Comparison of ENCODE assay signal across 8 cellular contexts in the genomic region with DNA sequence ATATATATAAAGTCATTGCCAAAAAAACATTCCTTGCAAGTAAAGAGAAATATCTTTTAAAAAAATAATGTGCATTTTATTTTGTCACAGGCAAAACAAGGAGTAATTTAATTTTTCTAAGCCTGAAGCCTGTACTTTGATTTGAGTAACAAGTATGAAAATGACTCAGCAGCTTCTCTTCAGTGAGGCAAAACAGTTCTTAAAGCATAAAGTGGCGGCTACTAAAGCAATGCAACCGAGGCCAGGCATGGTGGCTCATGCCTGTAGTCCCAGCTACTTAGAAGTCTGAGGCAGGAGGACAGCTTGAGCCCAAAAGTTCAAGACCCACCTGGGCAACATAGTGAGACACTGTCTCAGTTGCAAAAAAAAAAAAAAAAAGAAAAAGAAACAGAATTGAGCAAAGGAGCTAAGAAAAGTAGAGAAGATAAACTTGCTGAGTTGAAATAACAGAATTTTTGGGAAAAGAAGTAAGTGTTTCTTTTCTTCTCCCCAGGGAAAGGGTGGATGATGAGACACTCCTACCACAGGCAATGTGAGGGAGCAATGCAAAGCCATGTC. TPM values are rescaled to one million over a fixed set of nuclear protein-coding genes. Genes with fewer than 3 reads are reported as not detected.
DNase-seq lines count a peak whose midpoint lies in the region; ATAC-seq and TF ChIP-seq lines count a peak whose summit lies in the region.

No MANE protein-coding gene starts in this region.

- peaks cover 41% of the 10 kb centered on the region for H3K4me1 Mint-ChIP-seq in dendritic cell treated with granulocyte-macrophage colony-stimulating factor and Interleukin-4, amounts not matched to agents 40 ng/mL and 50 ng/mL, for 4 days (ENCODE audit: low read depth)
- H3K4me1 Mint-ChIP-seq in naive thymus-derived CD4-positive, alpha-beta T cell: peaks cover 8 to 35% (median 15%) of the 10 kb centered on the region in 7 donors

- WGBS in adrenal gland, 4 donors: 43 to 67% (median 57%) methylated on average over 2 of the region's 2 CpGs

- H3K27ac ChIP-seq in naive thymus-derived CD4-positive, alpha-beta T cell (ENCODE audit: low read depth, low read length): no peak overlapping the region
- H3K27ac ChIP-seq in adrenal gland: no peak overlapping the region

- no peaks in the 10 kb centered on the region for H3K36me3 ChIP-seq in naive thymus-derived CD4-positive, alpha-beta T cell (ENCODE audit: control insufficient read depth in 2 of 3, insufficient read depth in 3 of 3, low read length in 3 of 3)
- H3K36me3 ChIP-seq in adrenal gland (replicated peaks in 1 of 2): no peaks in the 10 kb centered on the region

- ATAC-seq in GM18868 (IDR thresholded peaks at IDR 0.05; ENCODE audit: unreplicated experiment): peak; percentile 78
- ATAC-seq in HG03342 (IDR thresholded peaks at IDR 0.05; ENCODE audit: unreplicated experiment): peak; percentile 54
- no peak for ATAC-seq in naive thymus-derived CD4-positive, alpha-beta T cell

- H3K27ac Mint-ChIP-seq in dendritic cell treated with granulocyte-macrophage colony-stimulating factor and Interleukin-4, amounts not matched to agents 40 ng/mL and 50 ng/mL, for 4 days: peak overlapping the region; percentile 74
- H3K27ac Mint-ChIP-seq in naive thymus-derived CD4-positive, alpha-beta T cell: peak overlapping the region in 2 of 9 donors; percentile 38 to 81

- no peak for TF ChIP-seq POLR2A in adrenal gland (IDR thresholded peaks at IDR 0.05)

- CTCF ChIA-PET in naive thymus-derived CD4-positive, alpha-beta T cell (lab: Charles Lee): interaction anchor here (1.3 to 2.4 kb wide), 2 partner anchors 10 to 51 kb away, joined by 5 read pairs; no protein-coding TSS in a partner anchor

- H3K4me3 Mint-ChIP-seq in dendritic cell treated with granulocyte-macrophage colony-stimulating factor and Interleukin-4, amounts not matched to agents 40 ng/mL and 50 ng/mL, for 4 days: no peak overlapping the region
- no peak overlapping the region for H3K4me3 Mint-ChIP-seq in naive thymus-derived CD4-positive, alpha-beta T cell

- POLR2A ChIA-PET in naive thymus-derived CD4-positive, alpha-beta T cell (lab: Charles Lee): no interaction called here

- H3K36me3 Mint-ChIP-seq in dendritic cell treated with granulocyte-macrophage colony-stimulating factor and Interleukin-4, amounts not matched to agents 40 ng/mL and 50 ng/mL, for 4 days (ENCODE audit: low read depth): no peaks in the 10 kb centered on the region
- H3K36me3 Mint-ChIP-seq in naive thymus-derived CD4-positive, alpha-beta T cell: peaks cover 0 to 1% (median 0%) of the 10 kb centered on the region in 5 donors

- no peak for TF ChIP-seq CTCF in adrenal gland (IDR thresholded peaks at IDR 0.05)

- H3K4me3 ChIP-seq in naive thymus-derived CD4-positive, alpha-beta T cell (ENCODE audit: low read length): no peak overlapping the region
- no peak overlapping the region for H3K4me3 ChIP-seq in adrenal gland

- H3K9me3 ChIP-seq in naive thymus-derived CD4-positive, alpha-beta T cell (ENCODE audit: control insufficient read depth in 2 of 3, low read length in 3 of 3): no peaks in the 10 kb centered on the region
- H3K9me3 ChIP-seq in adrenal gland (replicated peaks in 1 of 3): no peaks in the 10 kb centered on the region

- no peaks in the 10 kb centered on the region for H3K9me3 Mint-ChIP-seq in dendritic cell treated with granulocyte-macrophage colony-stimulating factor and Interleukin-4, amounts not matched to agents 40 ng/mL and 50 ng/mL, for 4 days
- H3K9me3 Mint-ChIP-seq in naive thymus-derived CD4-positive, alpha-beta T cell: no peaks in the 10 kb centered on the region

- H3K27me3 ChIP-seq in naive thymus-derived CD4-positive, alpha-beta T cell (ENCODE audit: control insufficient read depth in 2 of 2, insufficient read depth in 2 of 2, low read length in 2 of 2): no peaks in the 10 kb centered on the region
- H3K27me3 ChIP-seq in adrenal gland: no peaks in the 10 kb centered on the region

- H3K4me1 ChIP-seq in naive thymus-derived CD4-positive, alpha-beta T cell (ENCODE audit: control insufficient read depth in 2 of 2, insufficient read depth in 2 of 2, low read length in 2 of 2): no peaks in the 10 kb centered on the region
- H3K4me1 ChIP-seq in adrenal gland (replicated peaks in 1 of 2): no peaks in the 10 kb centered on the region

- intact Hi-C loops in dendritic cell treated with granulocyte-macrophage colony-stimulating factor and Interleukin-4, amounts not matched to agents 40 ng/mL and 50 ng/mL, for 4 days (cut with micrococcal nuclease): no loop called here
- intact Hi-C loops in naive thymus-derived CD4-positive, alpha-beta T cell (cut with micrococcal nuclease): loop anchor here in 1 of 2 donors (2.0 kb wide), 1 partner anchor 13 kb away; no protein-coding TSS in a partner anchor
- intact Hi-C loops in adrenal gland (cut with DNase I): loop anchor here in 1 of 2 donors (10.0 kb wide), 1 partner anchor 329 kb away; no protein-coding TSS in a partner anchor

- DNase-seq in COLO829 (ENCODE audit: low spot score): peak; percentile 49
- no peak for DNase-seq in naive thymus-derived CD4-positive, alpha-beta T cell
- no peak for DNase-seq in adrenal gland
- DNase-seq in GDM1 (lab: John Stamatoyannopoulos, UW): no peak
- DNase-seq in NCI-H446 (lab: John Stamatoyannopoulos, UW): no peak

- no peaks in the 10 kb centered on the region for H3K27me3 Mint-ChIP-seq in dendritic cell treated with granulocyte-macrophage colony-stimulating factor and Interleukin-4, amounts not matched to agents 40 ng/mL and 50 ng/mL, for 4 days
- peaks cover 0 to 12% (median 6%) of the 10 kb centered on the region in 5 donors for H3K27me3 Mint-ChIP-seq in naive thymus-derived CD4-positive, alpha-beta T cell

RNA-seq across cellular contexts. Expression of a gene that starts 29.6 kb away (rescaled TPM):
- 10 to 100 TPM in 4 of 5 experiments, 1 to 10 TPM in 1; 7.0 to 39.5 (median 32.9) TPM for total RNA-seq in naive thymus-derived CD4-positive, alpha-beta T cell
- polyA plus RNA-seq in naive thymus-derived CD4-positive, alpha-beta T cell: 10 to 100 TPM; 11.8 to 24.2 TPM
- 10 to 100 TPM; 15.2 to 49.6 (median 23.3) TPM for total RNA-seq in adrenal gland
- polyA plus RNA-seq in adrenal gland: 10 to 100 TPM in 1 of 3 donors, 1 to 10 TPM in 2; 4.0 to 11.3 (median 5.5) TPM

RNA-seq across cellular contexts. Expression of a gene that starts 30.4 kb away (rescaled TPM):
- total RNA-seq in naive thymus-derived CD4-positive, alpha-beta T cell: 1 to 10 TPM in 2 of 5 experiments, under 1 TPM in 3; 0.50 to 6.9 (median 0.81) TPM
- under 1 TPM in 1 of 2 donors, not detected in 1; 0.17 TPM for polyA plus RNA-seq in naive thymus-derived CD4-positive, alpha-beta T cell
- 10 to 100 TPM in 6 of 8 donors, 1 to 10 TPM in 2; 7.7 to 26.4 (median 12.5) TPM for total RNA-seq in adrenal gland
- 10 to 100 TPM in 2 of 3 donors, 1 to 10 TPM in 1; 3.6 to 13.6 (median 11.2) TPM for polyA plus RNA-seq in adrenal gland

RNA-seq across cellular contexts. Expression of a gene that starts 54.4 kb away (rescaled TPM):
- 10 to 100 TPM; 16.9 to 46.2 (median 37.7) TPM for total RNA-seq in naive thymus-derived CD4-positive, alpha-beta T cell
- polyA plus RNA-seq in naive thymus-derived CD4-positive, alpha-beta T cell: 10 to 100 TPM; 22.4 to 22.6 TPM
- total RNA-seq in adrenal gland: 10 to 100 TPM; 19.1 to 47.4 (median 36.7) TPM
- polyA plus RNA-seq in adrenal gland: 10 to 100 TPM; 25.6 to 42.0 (median 29.0) TPM

RNA-seq across cellular contexts. Expression of a gene that starts 54.7 kb away (rescaled TPM):
- total RNA-seq in naive thymus-derived CD4-positive, alpha-beta T cell: 100 to 1,000 TPM; 121 to 160 (median 144) TPM
- polyA plus RNA-seq in naive thymus-derived CD4-positive, alpha-beta T cell: 10 to 100 TPM; 69.7 to 73.6 TPM
- total RNA-seq in adrenal gland: 100 to 1,000 TPM in 5 of 8 donors, 10 to 100 TPM in 3; 88.5 to 122 (median 105) TPM
- polyA plus RNA-seq in adrenal gland: 100 to 1,000 TPM; 118 to 527 (median 329) TPM

RNA-seq across cellular contexts. Expression of a gene that starts 58.1 kb away (rescaled TPM):
- under 1 TPM; 0.13 to 0.95 (median 0.59) TPM for total RNA-seq in naive thymus-derived CD4-positive, alpha-beta T cell
- not detected for polyA plus RNA-seq in naive thymus-derived CD4-positive, alpha-beta T cell
- total RNA-seq in adrenal gland: under 1 TPM in 1 of 8 donors, not detected in 7; 0.31 TPM
- polyA plus RNA-seq in adrenal gland: under 1 TPM in 2 of 3 donors, not detected in 1; 0.17 to 0.32 TPM
